Comparison of ENCODE assay signal across 27 cellular contexts in the genomic region with DNA sequence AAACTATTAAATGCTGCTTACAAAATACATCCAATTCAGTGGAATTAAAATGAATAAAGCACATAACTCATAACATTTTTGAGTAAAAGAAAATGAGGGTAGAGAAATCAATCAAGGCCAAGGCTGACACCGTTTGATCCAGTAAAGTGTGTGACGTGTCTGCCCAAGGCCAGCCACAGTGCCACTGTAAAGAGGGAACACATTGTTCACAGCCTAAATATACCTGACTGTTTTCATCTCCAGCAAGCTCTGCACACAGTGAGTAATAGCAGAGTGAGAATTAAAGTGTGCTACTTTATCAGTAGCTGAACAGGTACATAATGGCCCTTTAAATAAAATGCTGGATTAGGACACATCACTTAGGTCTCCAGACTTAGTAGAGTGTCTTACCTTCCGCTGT.
"Had no signal": no experiment of that assay in that cellular context is flagged by ENCODE, and none has a peak within 500 bp of the region (broad histone marks: within the 10 kb centered on the region; RNA-seq: fewer than 3 reads in every experiment).

No MANE protein-coding gene starts in this region.

- H3K4me1 Mint-ChIP-seq: stimulated activated effector memory CD8-positive, alpha-beta T cell treated with anti-CD3 and anti-CD28 coated beads, Interleukin-12 subunit alpha, Interleukin-12 subunit beta, amount 100 ng/mL, for 72 hours; stimulated activated memory B cell treated with anti-CD40 and anti-IgM and Interleukin-4, amounts not matched to agents 10 μg/mL and 1 μg/mL and 100 μg/mL, for 72 hours; stimulated activated naive B cell treated with anti-CD40 and anti-IgM and Interleukin-4, amounts not matched to agents 10 μg/mL and 1 μg/mL and 100 μg/mL, for 72 hours; stimulated activated naive CD8-positive, alpha-beta T cell treated with anti-CD3 and anti-CD28 coated beads, Interleukin-15, amount 100 ng/mL, for 72 hours had no signal

- H3K36me3 Mint-ChIP-seq: stimulated activated effector memory CD8-positive, alpha-beta T cell treated with anti-CD3 and anti-CD28 coated beads, Interleukin-12 subunit alpha, Interleukin-12 subunit beta, amount 100 ng/mL, for 72 hours; stimulated activated memory B cell treated with anti-CD40 and anti-IgM and Interleukin-4, amounts not matched to agents 10 μg/mL and 1 μg/mL and 100 μg/mL, for 72 hours; stimulated activated naive B cell treated with anti-CD40 and anti-IgM and Interleukin-4, amounts not matched to agents 10 μg/mL and 1 μg/mL and 100 μg/mL, for 72 hours; type B pancreatic cell had no signal

- H3K9me3 ChIP-seq: suprapubic skin, thoracic aorta, thyroid gland, tibial artery, transverse colon, upper lobe of left lung, upper lobe of right lung, uterus, vagina had no signal

- H3K27ac Mint-ChIP-seq: stimulated activated effector memory CD8-positive, alpha-beta T cell treated with anti-CD3 and anti-CD28 coated beads, Interleukin-12 subunit alpha, Interleukin-12 subunit beta, amount 100 ng/mL, for 72 hours; stimulated activated memory B cell treated with anti-CD40 and anti-IgM and Interleukin-4, amounts not matched to agents 10 μg/mL and 1 μg/mL and 100 μg/mL, for 72 hours; stimulated activated naive B cell treated with anti-CD40 and anti-IgM and Interleukin-4, amounts not matched to agents 10 μg/mL and 1 μg/mL and 100 μg/mL, for 72 hours; stimulated activated naive CD8-positive, alpha-beta T cell treated with anti-CD3 and anti-CD28 coated beads, Interleukin-15, amount 100 ng/mL, for 72 hours; stimulated activated naive CD8-positive, alpha-beta T cell treated with anti-CD3 and anti-CD28 coated beads, Interleukin-15, Interleukin-2, amounts not matched to agents 100 ng/mL and 50 ng/mL, for 24 hours; type B pancreatic cell had no signal

- H3K36me3 ChIP-seq: stomach, suprapubic skin, thoracic aorta, thyroid gland, tibial artery, tibial nerve, transverse colon, upper lobe of left lung, upper lobe of right lung, uterus, vagina had no signal

- H3K27ac ChIP-seq: stomach, suprapubic skin, thoracic aorta, thyroid gland, tibial artery, tibial nerve, transverse colon, upper lobe of left lung, upper lobe of right lung, uterus, vagina had no signal

- H3K4me1 ChIP-seq: stomach, suprapubic skin, tibial artery, tibial nerve, transverse colon, upper lobe of left lung, upper lobe of right lung, uterus, vagina had no signal

- DNase-seq: stimulated activated CD4-positive, alpha-beta T cell treated with anti-CD3 and anti-CD28 coated beads, Interleukin-2, amount 100 ng/mL, for 48 hours; stimulated activated CD4-positive, alpha-beta T cell treated with anti-CD3 and anti-CD28 coated beads, Interleukin-4, amount 100 ng/mL, for 1 hour; stimulated activated CD4-positive, alpha-beta T cell treated with anti-CD3 and anti-CD28 coated beads, Interleukin-4, amount 100 ng/mL, for 24 hours; stimulated activated CD4-positive, alpha-beta T cell treated with anti-CD3 and anti-CD28 coated beads, Interleukin-4, amount 100 ng/mL, for 4 hours; stimulated activated CD8-positive, alpha-beta memory T cell treated with anti-CD3 and anti-CD28 coated beads, Interleukin-4, amount 100 ng/mL, for 48 hours; stimulated activated naive B cell treated with anti-CD40 and anti-IgM and Interleukin-4, amounts not matched to agents 10 μg/mL and 1 μg/mL and 100 μg/mL, for 72 hours; stimulated activated naive CD4-positive, alpha-beta T cell; stimulated activated naive CD4-positive, alpha-beta T cell treated with Interleukin-2 at 50 U/mL for 16 hours; stimulated activated naive CD8-positive, alpha-beta T cell treated with anti-CD3 and anti-CD28 coated beads, Interleukin-15, amount 100 ng/mL, for 72 hours; stimulated activated naive CD8-positive, alpha-beta T cell treated with anti-CD3 and anti-CD28 coated beads, Interleukin-15, Interleukin-2, amounts not matched to agents 100 U/mL and 50 U/mL, for 24 hours; stomach; substantia nigra; thyroid gland; tibial artery; transverse colon; trophoblast cell; upper lobe of left lung; upper lobe of right lung; uterus had no signal

- H3K4me3 Mint-ChIP-seq: stimulated activated effector memory CD8-positive, alpha-beta T cell treated with anti-CD3 and anti-CD28 coated beads, Interleukin-12 subunit alpha, Interleukin-12 subunit beta, amount 100 ng/mL, for 72 hours; stimulated activated memory B cell treated with anti-CD40 and anti-IgM and Interleukin-4, amounts not matched to agents 10 μg/mL and 1 μg/mL and 100 μg/mL, for 72 hours; stimulated activated naive B cell treated with anti-CD40 and anti-IgM and Interleukin-4, amounts not matched to agents 10 μg/mL and 1 μg/mL and 100 μg/mL, for 72 hours; stimulated activated naive CD8-positive, alpha-beta T cell treated with anti-CD3 and anti-CD28 coated beads, Interleukin-15, amount 100 ng/mL, for 72 hours; stimulated activated naive CD8-positive, alpha-beta T cell treated with anti-CD3 and anti-CD28 coated beads, Interleukin-15, Interleukin-2, amounts not matched to agents 100 ng/mL and 50 ng/mL, for 24 hours; type B pancreatic cell had no signal

- H3K27me3 Mint-ChIP-seq: stimulated activated memory B cell treated with anti-CD40 and anti-IgM and Interleukin-4, amounts not matched to agents 10 μg/mL and 1 μg/mL and 100 μg/mL, for 72 hours; stimulated activated naive B cell treated with anti-CD40 and anti-IgM and Interleukin-4, amounts not matched to agents 10 μg/mL and 1 μg/mL and 100 μg/mL, for 72 hours; stimulated activated naive CD8-positive, alpha-beta T cell treated with anti-CD3 and anti-CD28 coated beads, Interleukin-15, amount 100 ng/mL, for 72 hours; stimulated activated naive CD8-positive, alpha-beta T cell treated with anti-CD3 and anti-CD28 coated beads, Interleukin-15, Interleukin-2, amounts not matched to agents 100 ng/mL and 50 ng/mL, for 24 hours; type B pancreatic cell had no signal

- ATAC-seq: stimulated activated effector memory CD8-positive, alpha-beta T cell treated with anti-CD3 and anti-CD28 coated beads, Interleukin-12 subunit alpha, Interleukin-12 subunit beta, amount 100 ng/mL, for 72 hours; stimulated activated memory B cell treated with anti-CD40 and anti-IgM and Interleukin-4, amounts not matched to agents 10 μg/mL and 1 μg/mL and 100 μg/mL, for 72 hours; stimulated activated naive B cell treated with anti-CD40 and anti-IgM and Interleukin-4, amounts not matched to agents 10 μg/mL and 1 μg/mL and 100 μg/mL, for 72 hours; stimulated activated naive CD8-positive, alpha-beta T cell treated with anti-CD3 and anti-CD28 coated beads, Interleukin-15, amount 100 ng/mL, for 72 hours; stimulated activated naive CD8-positive, alpha-beta T cell treated with anti-CD3 and anti-CD28 coated beads, Interleukin-15, Interleukin-2, amounts not matched to agents 100 U/mL and 50 U/mL, for 24 hours had no signal

- H3K27me3 ChIP-seq: stomach, suprapubic skin, thyroid gland, tibial artery, tibial nerve, transverse colon, upper lobe of left lung, upper lobe of right lung, uterus, vagina had no signal

- H3K4me3 ChIP-seq: stomach, suprapubic skin, thoracic aorta, thyroid gland, tibial artery, tibial nerve, transverse colon, upper lobe of left lung, upper lobe of right lung, uterus, vagina had no signal
